10 cellular contexts compared by ENCODE assay signal in genomic region chr17:78935419-78936323, GRCh38. TPM values are rescaled to one million over a fixed set of nuclear protein-coding genes. Genes with fewer than 3 reads are reported as not detected.
DNase-seq lines count a peak whose midpoint lies in the region; ATAC-seq, FAIRE-seq and TF ChIP-seq lines count a peak whose summit lies in the region.
"Had no signal": no experiment of that assay in that cellular context is flagged by ENCODE, and none has a peak within 500 bp of the region (broad histone marks: within the 10 kb centered on the region; RNA-seq: fewer than 3 reads in every experiment).

No MANE protein-coding gene starts in this region.

- H3K4me1 Mint-ChIP-seq in type B pancreatic cell (ENCODE audit: unreplicated experiment), result peaks cover 30% of the 10 kb centered on the region

- in situ Hi-C loops in IMR-90 (cut with MboI; ENCODE audit: low sequenced_read_pairs) (no loop called here), K562 (cut with MboI) (no loop called here)

- TF ChIP-seq POLR2A in IMR-90 (IDR thresholded peaks at IDR 0.05; ENCODE audit: low read depth, low read length) (no peak; the same call in 1 of the 2 replicates), K562 (conservative IDR thresholded peaks at IDR 0.05) (no peak)

- H3K27ac ChIP-seq in IMR-90 (ENCODE audit: insufficient read depth, low read length) (peak overlapping the region; percentile 78), K562 (ENCODE audit: extremely low read depth, low read depth, low read length) (no peak overlapping the region), left lung (peak overlapping the region in 1 of 2 donors; percentile 87), small intestine (ENCODE audit: low read depth in 1 of 2, low read length in 1 of 2) (peak overlapping the region in 1 of 2 donors; percentile 81)
- H3K27ac ChIP-seq: parathyroid adenoma had no signal

- H3K79me2 ChIP-seq in K562 (ENCODE audit: control insufficient read depth, insufficient read depth, low read length), result no peaks in the 10 kb centered on the region
- H3K79me2 ChIP-seq: parathyroid adenoma had no signal

- peak overlapping the region; percentile 90 for H2BK20ac ChIP-seq in IMR-90 (ENCODE audit: low read depth, low read length)

- POLR2A ChIA-PET in IMR-90 (lab: Charles Lee; ENCODE audit: unreplicated experiment) (interaction anchor here (0.6 kb wide), 1 partner anchor 11 kb away, joined by 4 read pairs; no protein-coding TSS in a partner anchor), K562 (lab: Yijun Ruan, JAX) (no interaction called here)

- peak overlapping the region; percentile 83 for H4K5ac ChIP-seq in IMR-90 (ENCODE audit: low read depth, low read length)

- H2BK15ac ChIP-seq in IMR-90 (ENCODE audit: low read depth, low read length), result peak overlapping the region; percentile 96; the same call in 2 of the 3 replicates

- peak; percentile 57 for ATAC-seq in IMR-90 (ENCODE audit: low read depth)
- ATAC-seq in K562, result no peak
- peak; percentile 30 for ATAC-seq in left lung
- ATAC-seq in GM21619 (IDR thresholded peaks at IDR 0.05; ENCODE audit: unreplicated experiment), result no peak
- ATAC-seq: activated naive CD8-positive, alpha-beta T cell treated with anti-CD3 and anti-CD28 coated beads, Interleukin-2, amount 50 U/mL, for 24 hours had no signal

- peaks cover 20% of the 10 kb centered on the region for H3K9me1 ChIP-seq in IMR-90 (ENCODE audit: insufficient read depth, low read length)
- H3K9me1 ChIP-seq in K562 (ENCODE audit: control insufficient read depth, insufficient read depth, low read length), result no peaks in the 10 kb centered on the region

- CTCF ChIA-PET in IMR-90 (lab: Yijun Ruan, JAX), result no interaction called here
- CTCF ChIA-PET in K562 (lab: Yijun Ruan, JAX; ENCODE audit: low intra/inter-chr PET ratio), result no interaction called here

- H3K4me1 ChIP-seq in IMR-90 (ENCODE audit: control insufficient read depth, insufficient read depth, low read length) (peaks cover 37% of the 10 kb centered on the region), K562 (replicated peaks in 1 of 2; ENCODE audit: control insufficient read depth in 2 of 2, insufficient read depth in 2 of 2, low read length in 2 of 2) (peaks cover 3 to 16% of the 10 kb centered on the region in 2 experiments; a peak in 3 of 5 replicates), left lung (peaks cover 13 to 19% of the 10 kb centered on the region in 2 donors), small intestine (ENCODE audit: control insufficient read depth in 2 of 2, insufficient read depth in 1 of 2, low read depth in 1 of 2, low read length in 1 of 2) (no peaks in the 10 kb centered on the region)

- H4K91ac ChIP-seq in IMR-90 (ENCODE audit: insufficient read depth, low read depth, low read length), result peak overlapping the region; percentile 95

- H3K23ac ChIP-seq in IMR-90 (ENCODE audit: low read depth, low read length), result peak overlapping the region; percentile 91; the same call in 1 of the 2 replicates

- H3K18ac ChIP-seq in IMR-90 (ENCODE audit: low read depth, low read length), result peak overlapping the region; percentile 80; the same call in 1 of the 2 replicates

- no peaks in the 10 kb centered on the region for H3K36me3 ChIP-seq in IMR-90 (ENCODE audit: control insufficient read depth, insufficient read depth, low read length)
- no peaks in the 10 kb centered on the region for H3K36me3 ChIP-seq in K562 (ENCODE audit: control insufficient read depth, insufficient read depth, low read length)
- H3K36me3 ChIP-seq in left lung, result no peaks in the 10 kb centered on the region
- H3K36me3 ChIP-seq in small intestine (ENCODE audit: control insufficient read depth in 2 of 2, insufficient read depth in 2 of 2, low read length in 2 of 2), result no peaks in the 10 kb centered on the region

- TF ChIP-seq EP300 in K562 (IDR thresholded peaks at IDR 0.05; ENCODE audit: low read length), result no peak

- H2AK9ac ChIP-seq in IMR-90 (replicated peaks; ENCODE audit: low read depth, low read length, poor library complexity), result peak overlapping the region; percentile 99

- H4K20me1 ChIP-seq in IMR-90 (ENCODE audit: insufficient read depth, low read length) (peaks cover 12% of the 10 kb centered on the region; the same call in 1 of the 2 replicates), K562 (replicated peaks; ENCODE audit: control insufficient read depth, insufficient read depth, low read length) (0 out of 2 replicates have a peak, but pooled peaks cover 12% of the 10 kb centered on the region)

- H3K9me3 ChIP-seq in IMR-90 (ENCODE audit: control insufficient read depth, insufficient read depth, low read length) (no peaks in the 10 kb centered on the region), K562 (replicated peaks; ENCODE audit: control insufficient read depth, insufficient read depth, low read depth, low read length) (no peaks in the 10 kb centered on the region), left lung (no peaks in the 10 kb centered on the region), small intestine (ENCODE audit: control insufficient read depth, low read depth) (no peaks in the 10 kb centered on the region)

- H3K4me2 ChIP-seq in IMR-90 (ENCODE audit: low read depth, low read length) (peak overlapping the region; percentile 24), K562 (ENCODE audit: insufficient read depth, low read length) (no peak overlapping the region)

- no peaks in the 10 kb centered on the region for H3K9me3 Mint-ChIP-seq in type B pancreatic cell
- H3K9me3 Mint-ChIP-seq: activated naive CD8-positive, alpha-beta T cell treated with anti-CD3 and anti-CD28 coated beads, Interleukin-2, amount 50 U/mL, for 24 hours had no signal

- TF ChIP-seq RAD21 in IMR-90 (IDR thresholded peaks at IDR 0.05; ENCODE audit: low read length) (no peak), K562 (CRISPR knock-in tag; conservative IDR thresholded peaks at IDR 0.05 in 1 of 2, IDR thresholded peaks at IDR 0.05 in 1 of 2) (no peak)

- H3K27me3 ChIP-seq in IMR-90 (ENCODE audit: control insufficient read depth, insufficient read depth, low read length) (no peaks in the 10 kb centered on the region), K562 (ENCODE audit: control insufficient read depth in 2 of 2, insufficient read depth in 2 of 2, low read length in 2 of 2) (peaks cover 43 to 80% of the 10 kb centered on the region in 2 experiments), left lung (no peaks in the 10 kb centered on the region), small intestine (ENCODE audit: control insufficient read depth in 2 of 2, insufficient read depth in 2 of 2, low read length in 2 of 2) (no peaks in the 10 kb centered on the region)

- DNase-seq in IMR-90, result peak; percentile 99
- peak in 2 of 4 experiments; percentile 23 to 26 for DNase-seq in K562 (ENCODE audit: extremely low read depth in 1 of 4, low spot score in 3 of 4)
- peak; percentile 69 to 74 for DNase-seq in left lung
- no peak for DNase-seq in type B pancreatic cell (ENCODE audit: extremely low spot score, unreplicated experiment)
- DNase-seq in hippocampal formation (lab: John Stamatoyannopoulos, UW), result no peak
- DNase-seq in small intestine, result no peak
- DNase-seq: activated naive CD8-positive, alpha-beta T cell treated with anti-CD3 and anti-CD28 coated beads, Interleukin-2, amount 50 U/mL, for 24 hours; NCI-H774 had no signal

- 3% methylated on average over 12 of the region's 33 CpGs; no CpG with 5 or more reads in 1 of the 2 experiments for WGBS in IMR-90 (ENCODE audit: extremely low coverage in 2 of 2, insufficient read length in 1 of 2), 2 experiments
- 5% methylated on average over 28 of the region's 33 CpGs for WGBS in K562 (ENCODE audit: insufficient coverage, low coverage, missing lambda C conversion rate)
- WGBS in small intestine, 3 donors, result 55 to 63% (median 61%) methylated on average over 33 of the region's 33 CpGs

- no peak overlapping the region for H3K4me3 ChIP-seq in IMR-90 (ENCODE audit: insufficient read depth, low read depth, low read length)
- H3K4me3 ChIP-seq in K562, result no peak overlapping the region
- no peak overlapping the region for H3K4me3 ChIP-seq in left lung
- H3K4me3 ChIP-seq in small intestine (ENCODE audit: low read depth in 1 of 2, low read length in 2 of 2), result no peak overlapping the region

- FAIRE-seq in K562 (lab: Jason Lieb, UNC), result peak; percentile 26
- no peak for FAIRE-seq in small intestine (lab: Jason Lieb, UNC)

- H3K27me3 Mint-ChIP-seq in type B pancreatic cell, result no peaks in the 10 kb centered on the region

- peak overlapping the region; percentile 57 for H3K27ac Mint-ChIP-seq in type B pancreatic cell
- H3K27ac Mint-ChIP-seq: activated naive CD8-positive, alpha-beta T cell treated with anti-CD3 and anti-CD28 coated beads, Interleukin-2, amount 50 U/mL, for 24 hours had no signal

- peak overlapping the region; percentile 92 for H2BK5ac ChIP-seq in IMR-90 (ENCODE audit: low read depth, low read length, poor library complexity, severe bottlenecking)

- H3K36me3 Mint-ChIP-seq in type B pancreatic cell, result no peaks in the 10 kb centered on the region

- H2AK5ac ChIP-seq in IMR-90 (ENCODE audit: low read depth, low read length), result peak overlapping the region; percentile 100

- peak overlapping the region; percentile 99 for H3K4ac ChIP-seq in IMR-90 (ENCODE audit: low read depth, low read length)

- H3K4me3 Mint-ChIP-seq in type B pancreatic cell, result peak overlapping the region; percentile 25
- H3K4me3 Mint-ChIP-seq: activated naive CD8-positive, alpha-beta T cell treated with anti-CD3 and anti-CD28 coated beads, Interleukin-2, amount 50 U/mL, for 24 hours had no signal

- peak overlapping the region; percentile 81 for H2AFZ ChIP-seq in IMR-90 (replicated peaks; ENCODE audit: low read length, poor library complexity)
- no peak overlapping the region for H2AFZ ChIP-seq in K562 (ENCODE audit: low read depth, low read length)
- H2AFZ ChIP-seq: parathyroid adenoma had no signal

- peak overlapping the region; percentile 51 to 93 for H4K8ac ChIP-seq in IMR-90 (ENCODE audit: low read depth in 2 of 2, low read length in 2 of 2)

- peak overlapping the region; percentile 95 for H2BK120ac ChIP-seq in IMR-90 (ENCODE audit: low read depth, low read length)

- intact Hi-C loops in IMR-90 (cut with micrococcal nuclease), result loop anchor here (2.0 kb wide), 2 partner anchors 35 to 71 kb away; no protein-coding TSS in a partner anchor
- intact Hi-C loops in K562 (cut with micrococcal nuclease), result no loop called here
- intact Hi-C loops in left lung (cut with DNase I), result no loop called here

- BruUV-seq in IMR-90 (replicated peaks; lab: Mats Ljungman, UMichigan) (no TSS peak), K562 (replicated peaks; lab: Mats Ljungman, UMichigan) (no TSS peak)

- peak overlapping the region; percentile 49 for H3K9ac ChIP-seq in IMR-90 (ENCODE audit: low read depth, low read length)
- no peak overlapping the region for H3K9ac ChIP-seq in K562 (ENCODE audit: insufficient read depth in 1 of 2, low read depth in 2 of 2, low read length in 2 of 2)
- H3K9ac ChIP-seq: parathyroid adenoma had no signal

- peaks cover 0 to 20% of the 10 kb centered on the region in 2 experiments; a peak in 2 of 4 replicates for H3K79me1 ChIP-seq in IMR-90 (ENCODE audit: low read depth in 1 of 2, low read length in 2 of 2)

- peak overlapping the region; percentile 85 for H3K14ac ChIP-seq in IMR-90 (replicated peaks; ENCODE audit: low read depth, low read length)

- dilution Hi-C loops in IMR-90 (cut with HindIII; ENCODE audit: low sequenced_read_pairs, unreplicated experiment), result no loop called here

- TF ChIP-seq CTCF in IMR-90 (conservative IDR thresholded peaks at IDR 0.05; ENCODE audit: low read depth, low read length), result no peak
- no peak for TF ChIP-seq CTCF in K562 (IDR thresholded peaks at IDR 0.05 in 2 of 3, conservative IDR thresholded peaks at IDR 0.05 in 1 of 3; ENCODE audit: insufficient read depth in 2 of 3, low read depth in 1 of 3, low read length in 3 of 3)
- TF ChIP-seq CTCF in left lung (IDR thresholded peaks at IDR 0.05), result no peak
- TF ChIP-seq CTCF in type B pancreatic cell (conservative IDR thresholded peaks at IDR 0.05), result no peak

- peak overlapping the region; percentile 77 for H3K56ac ChIP-seq in IMR-90 (ENCODE audit: extremely low read depth, insufficient read depth, low read length)

RNA-seq across cellular contexts. Expression of gene TIMP2, which starts 10.5 kb away (rescaled TPM):
- total RNA-seq in IMR-90 (2012; rRNA removed) (43.9 and 48.6 TPM in 2 replicates), K562 (2014; rRNA removed) (not detected in 2 replicates), K562 (2014; rRNA removed; fragmentation: Illumina TruSeq; extraction: Trizol) (not detected in 2 replicates), K562 (2015; rRNA removed; fragmentation: Illumina TruSeq; extraction: Trizol) (not detected in 2 replicates), K562 (2021) (0.49 and 0.55 TPM in 2 replicates), left lung (100 to 1,000 TPM; 196 to 313 TPM), type B pancreatic cell (ENCODE audit: low replicate concordance) (125 and 192 TPM in 2 replicates)
- polyA plus RNA-seq in IMR-90 (2012; rRNA removed) (352 and 416 TPM in 2 replicates), K562 (2011; rRNA removed) (not detected in 2 replicates), K562 (2014; fragmentation: Illumina TruSeq; extraction: Trizol) (not detected in 2 replicates), K562 (2014; fragmentation: Nextera tagmentation; extraction: Ambion mirVana) (not detected), K562 (2014; rRNA removed) (not detected in 2 replicates), small intestine (10 to 100 TPM; 12.7 to 84.6 (median 18.1) TPM)
- polyA plus RNA-seq in IMR-90 (2012; cell fraction: cytosol; rRNA removed), result 411 and 495 TPM in 2 replicates
- 193 and 240 TPM in 2 replicates for polyA plus RNA-seq in IMR-90 (2012; cell fraction: nucleus; rRNA removed; ENCODE audit: low replicate concordance)
- not detected in 2 replicates for total RNA-seq in K562 (2011; cell fraction: chromatin; rRNA removed; ENCODE audit: low replicate concordance)
- not detected in 2 replicates for total RNA-seq in K562 (2011; cell fraction: nucleolus; rRNA removed)
- not detected in 2 replicates for total RNA-seq in K562 (2011; cell fraction: nucleoplasm; rRNA removed)
- polyA plus RNA-seq in K562 (2011; cell fraction: cytosol; rRNA removed), result 0.01 and 0.03 TPM in 2 replicates
- not detected in 2 replicates for polyA plus RNA-seq in K562 (2011; cell fraction: nucleus; rRNA removed)
- polyA plus RNA-seq in K562 (2012), result 0.06 TPM in 1 of 2 replicates, not detected in the other
- polyA minus RNA-seq in K562 (2011; rRNA and poly(A)+ RNA removed), result not detected in 2 replicates
- not detected in 2 replicates for polyA minus RNA-seq in K562 (2011; cell fraction: cytosol; rRNA and poly(A)+ RNA removed)
- not detected in 2 replicates for polyA minus RNA-seq in K562 (2011; cell fraction: nucleus; rRNA and poly(A)+ RNA removed)

RNA-seq across cellular contexts. Expression of gene CEP295NL, which starts 32.7 kb away (rescaled TPM):
- total RNA-seq in IMR-90 (2012; rRNA removed), result 0.56 and 0.72 TPM in 2 replicates
- 0.11 and 0.31 TPM in 2 replicates for polyA plus RNA-seq in IMR-90 (2012; rRNA removed)
- polyA plus RNA-seq in IMR-90 (2012; cell fraction: cytosol; rRNA removed), result 0.09 and 0.15 TPM in 2 replicates
- polyA plus RNA-seq in IMR-90 (2012; cell fraction: nucleus; rRNA removed; ENCODE audit: low replicate concordance), result 1.1 and 1.2 TPM in 2 replicates
- total RNA-seq in K562 (2011; cell fraction: chromatin; rRNA removed; ENCODE audit: low replicate concordance), result not detected in 2 replicates
- not detected in 2 replicates for total RNA-seq in K562 (2011; cell fraction: nucleolus; rRNA removed)
- not detected in 2 replicates for total RNA-seq in K562 (2011; cell fraction: nucleoplasm; rRNA removed)
- total RNA-seq in K562 (2014; rRNA removed), result not detected in 2 replicates
- total RNA-seq in K562 (2014; rRNA removed; fragmentation: Illumina TruSeq; extraction: Trizol), result not detected in 2 replicates
- not detected in 2 replicates for total RNA-seq in K562 (2015; rRNA removed; fragmentation: Illumina TruSeq; extraction: Trizol)
- total RNA-seq in K562 (2021), result not detected in 2 replicates
- not detected in 2 replicates for polyA plus RNA-seq in K562 (2011; rRNA removed)
- not detected in 2 replicates for polyA plus RNA-seq in K562 (2011; cell fraction: cytosol; rRNA removed)
- not detected in 2 replicates for polyA plus RNA-seq in K562 (2011; cell fraction: nucleus; rRNA removed)
- polyA plus RNA-seq in K562 (2012), result not detected in 2 replicates
- not detected in 2 replicates for polyA plus RNA-seq in K562 (2014; fragmentation: Illumina TruSeq; extraction: Trizol)
- not detected for polyA plus RNA-seq in K562 (2014; fragmentation: Nextera tagmentation; extraction: Ambion mirVana)
- polyA plus RNA-seq in K562 (2014; rRNA removed), result not detected in 2 replicates
- polyA minus RNA-seq in K562 (2011; rRNA and poly(A)+ RNA removed), result not detected in 2 replicates
- not detected in 2 replicates for polyA minus RNA-seq in K562 (2011; cell fraction: cytosol; rRNA and poly(A)+ RNA removed)
- polyA minus RNA-seq in K562 (2011; cell fraction: nucleus; rRNA and poly(A)+ RNA removed), result not detected in 2 replicates
- total RNA-seq in left lung, result 1 to 10 TPM; 1.6 to 6.6 TPM
- total RNA-seq in type B pancreatic cell (ENCODE audit: low replicate concordance), result 3.8 and 4.4 TPM in 2 replicates
- under 1 TPM in 1 of 3 donors, not detected in 2; 0.25 TPM for polyA plus RNA-seq in small intestine

RNA-seq across cellular contexts. Expression of gene LGALS3BP, which starts 44.1 kb away (rescaled TPM):
- total RNA-seq in IMR-90 (2012; rRNA removed) (33.7 and 34.7 TPM in 2 replicates), K562 (2014; rRNA removed) (4.8 and 5.9 TPM in 2 replicates), K562 (2014; rRNA removed; fragmentation: Illumina TruSeq; extraction: Trizol) (0.73 and 1.4 TPM in 2 replicates), K562 (2015; rRNA removed; fragmentation: Illumina TruSeq; extraction: Trizol) (4.4 and 4.7 TPM in 2 replicates), K562 (2021) (5.3 and 8.7 TPM in 2 replicates), left lung (100 to 1,000 TPM; 379 to 688 TPM), type B pancreatic cell (ENCODE audit: low replicate concordance) (154 and 202 TPM in 2 replicates)
- polyA plus RNA-seq in IMR-90 (2012; rRNA removed) (249 and 273 TPM in 2 replicates), K562 (2011; rRNA removed) (0.68 and 2.4 TPM in 2 replicates), K562 (2014; fragmentation: Illumina TruSeq; extraction: Trizol) (3.8 and 4.2 TPM in 2 replicates), K562 (2014; fragmentation: Nextera tagmentation; extraction: Ambion mirVana) (under 1 TPM; 0.39 to 0.59 TPM), K562 (2014; rRNA removed) (3.2 and 3.3 TPM in 2 replicates), small intestine (100 to 1,000 TPM; 181 to 326 (median 255) TPM)
- polyA plus RNA-seq in IMR-90 (2012; cell fraction: cytosol; rRNA removed), result 146 and 259 TPM in 2 replicates
- polyA plus RNA-seq in IMR-90 (2012; cell fraction: nucleus; rRNA removed; ENCODE audit: low replicate concordance), result 165 and 308 TPM in 2 replicates
- 1.6 and 6.3 TPM in 2 replicates for total RNA-seq in K562 (2011; cell fraction: chromatin; rRNA removed; ENCODE audit: low replicate concordance)
- total RNA-seq in K562 (2011; cell fraction: nucleolus; rRNA removed), result 7.7 and 7.8 TPM in 2 replicates
- 4.3 and 5.4 TPM in 2 replicates for total RNA-seq in K562 (2011; cell fraction: nucleoplasm; rRNA removed)
- 1.2 and 2.3 TPM in 2 replicates for polyA plus RNA-seq in K562 (2011; cell fraction: cytosol; rRNA removed)
- 3.9 and 8.1 TPM in 2 replicates for polyA plus RNA-seq in K562 (2011; cell fraction: nucleus; rRNA removed)
- polyA plus RNA-seq in K562 (2012), result 8.6 and 29.2 TPM in 2 replicates
- 1.1 and 1.3 TPM in 2 replicates for polyA minus RNA-seq in K562 (2011; rRNA and poly(A)+ RNA removed)
- polyA minus RNA-seq in K562 (2011; cell fraction: cytosol; rRNA and poly(A)+ RNA removed), result 4.7 and 6.4 TPM in 2 replicates
- 1.4 and 2.8 TPM in 2 replicates for polyA minus RNA-seq in K562 (2011; cell fraction: nucleus; rRNA and poly(A)+ RNA removed)

Comparison
In these comparisons a context has a peak if more than half of its experiments do, and no peak if none do; other contexts are left out.
1. ATAC-seq: peak in IMR-90 (single experiment) and left lung (single experiment); none in K562 (single experiment) and GM21619 (single experiment).
2. DNase-seq: peak in IMR-90 (single experiment) and left lung (2 of 2); none in type B pancreatic cell (single experiment), hippocampal formation (0 of 2) and small intestine (single experiment).
3. RNA of gene TIMP2, which starts 10.5 kb away (total RNA-seq): 196 to 313 TPM in left lung, 125 to 192 TPM in type B pancreatic cell and 43.9 to 48.6 TPM in IMR-90; 0.49 to 0.55 TPM in K562; every median in the first group is over 10 times any median in the second.